In genomic region chr5:54516051-54516645, GRCh38 we compare ENCODE assay signal across 25 cellular contexts. TPM values are rescaled to one million over a fixed set of nuclear protein-coding genes. Genes with fewer than 3 reads are reported as not detected.
A peak's percentile ranks its signal among the peaks of the same experiment; 100 is the strongest.
DNase-seq lines count a peak whose midpoint lies in the region; ATAC-seq, FAIRE-seq and TF ChIP-seq lines count a peak whose summit lies in the region.
"Had no signal": no experiment of that assay in that cellular context is flagged by ENCODE, and none has a peak within 500 bp of the region (broad histone marks: within the 10 kb centered on the region; RNA-seq: fewer than 3 reads in every experiment).

No MANE protein-coding gene starts in this region.

- no peak overlapping the region for H2AFZ ChIP-seq in HCT116 (ENCODE audit: low read depth, low read length, poor library complexity, severe bottlenecking)

- no peak overlapping the region for H3K4me3 Mint-ChIP-seq in glutamatergic neuron (ENCODE audit: unreplicated experiment)
- no peak overlapping the region for H3K4me3 Mint-ChIP-seq in activated T-helper 1 cell treated with anti-CD3 and anti-CD28 coated beads, Interleukin-12 subunit alpha, Interleukin-12 subunit beta, Interleukin-2, Interleukin-4 antibody, amounts not matched to agents 30 ng/mL and 10 ng/mL and 1 ng/mL, durations not matched to agents 14 hours and 24 hours and 36 hours
- H3K4me3 Mint-ChIP-seq: activated naive CD4-positive, alpha-beta T cell treated with anti-CD3 and anti-CD28 coated beads, Interleukin-2, amount 50 U/mL, for 24 hours; stimulated activated naive CD8-positive, alpha-beta T cell treated with anti-CD3 and anti-CD28 coated beads, Interleukin-15, amount 100 ng/mL, for 72 hours had no signal

- H3K9me3 Mint-ChIP-seq in glutamatergic neuron (ENCODE audit: unreplicated experiment) = peaks cover 15% of the 10 kb centered on the region
- H3K9me3 Mint-ChIP-seq in activated T-helper 1 cell treated with anti-CD3 and anti-CD28 coated beads, Interleukin-12 subunit alpha, Interleukin-12 subunit beta, Interleukin-2, Interleukin-4 antibody, amounts not matched to agents 30 ng/mL and 10 ng/mL and 1 ng/mL, durations not matched to agents 14 hours and 24 hours and 36 hours = no peaks in the 10 kb centered on the region
- H3K9me3 Mint-ChIP-seq: activated naive CD4-positive, alpha-beta T cell treated with anti-CD3 and anti-CD28 coated beads, Interleukin-2, amount 50 U/mL, for 24 hours; IgD-negative memory B cell; stimulated activated naive CD8-positive, alpha-beta T cell treated with anti-CD3 and anti-CD28 coated beads, Interleukin-15, amount 100 ng/mL, for 72 hours had no signal

- H3K4me3 ChIP-seq in A549 (no peak overlapping the region), HCT116 (replicated peaks in 1 of 2; ENCODE audit: low read depth in 1 of 2, low read length in 2 of 2) (no peak overlapping the region), SK-N-MC (peak overlapping the region; percentile 78)
- H3K4me3 ChIP-seq: BLaER1, lung had no signal

- H3K36me3 ChIP-seq in HCT116 (ENCODE audit: control insufficient read depth in 1 of 2, insufficient read depth in 2 of 2, low read length in 2 of 2) (no peaks in the 10 kb centered on the region), SK-N-MC (ENCODE audit: insufficient read depth, low read length) (peaks cover 29% of the 10 kb centered on the region)
- H3K36me3 ChIP-seq: BLaER1, right atrium auricular region, tibial nerve had no signal

- TF ChIP-seq EP300 in A549 (IDR thresholded peaks at IDR 0.05) = no peak

- ATAC-seq in A549 (no peak), HCT116 (no peak)
- ATAC-seq: stimulated activated naive CD8-positive, alpha-beta T cell treated with anti-CD3 and anti-CD28 coated beads, Interleukin-15, amount 100 ng/mL, for 72 hours had no signal

- no peaks in the 10 kb centered on the region for H3K27me3 ChIP-seq in HCT116 (ENCODE audit: insufficient read depth, low read length)
- H3K27me3 ChIP-seq: BLaER1, esophagus squamous epithelium, right atrium auricular region, tibial nerve had no signal

- RAD21 ChIA-PET in HCT116 (lab: Charles Lee; ENCODE audit: low non-redundant PET in 1 of 2, low total read pairs in 2 of 2, uncharacterized antibody in 2 of 2, unreplicated experiment in 2 of 2) = interaction anchor here (0.8 to 1.6 kb wide), 8 partner anchors 272 to 643 kb away, joined by 3 to 9 read pairs (median 8); partner anchors contain the start of gene GPX8 (in 1 of the 2)

- no peaks in the 10 kb centered on the region for H3K36me3 Mint-ChIP-seq in glutamatergic neuron (ENCODE audit: unreplicated experiment)
- peaks cover 22% of the 10 kb centered on the region for H3K36me3 Mint-ChIP-seq in activated T-helper 1 cell treated with anti-CD3 and anti-CD28 coated beads, Interleukin-12 subunit alpha, Interleukin-12 subunit beta, Interleukin-2, Interleukin-4 antibody, amounts not matched to agents 30 ng/mL and 10 ng/mL and 1 ng/mL, durations not matched to agents 14 hours and 24 hours and 36 hours (ENCODE audit: low read depth)
- H3K36me3 Mint-ChIP-seq: activated naive CD4-positive, alpha-beta T cell treated with anti-CD3 and anti-CD28 coated beads, Interleukin-2, amount 50 U/mL, for 24 hours had no signal

- POLR2A ChIA-PET in A549 (lab: Yijun Ruan, JAX) = interaction anchor here (2.7 kb wide), 1 partner anchor 644 kb away, joined by 11 read pairs; the partner anchor contains the start of gene GPX8
- POLR2A ChIA-PET in HCT116 (lab: Charles Lee) = interaction anchor here (1.6 kb wide), 1 partner anchor 351 kb away, joined by 5 read pairs; no protein-coding TSS in a partner anchor

- H3K27ac ChIP-seq in A549 = no peak overlapping the region
- H3K27ac ChIP-seq in HCT116 (ENCODE audit: low read depth, low read length) = no peak overlapping the region
- H3K27ac ChIP-seq in SK-N-MC = peak overlapping the region; percentile 98
- H3K27ac ChIP-seq: BLaER1, right atrium auricular region had no signal

- H3K79me2 ChIP-seq in HCT116 (ENCODE audit: insufficient read depth, low read length) = peaks cover 19% of the 10 kb centered on the region

- H3K4me1 ChIP-seq in A549 (peaks cover 8% of the 10 kb centered on the region; the same call in 1 of the 3 replicates), HCT116 (ENCODE audit: control insufficient read depth in 1 of 2, insufficient read depth in 2 of 2, low read length in 2 of 2) (peaks cover 2 to 16% of the 10 kb centered on the region in 2 experiments; a peak in 1 of 4 replicates)

- no peak for FAIRE-seq in A549 (lab: Jason Lieb, UNC)
- FAIRE-seq: D721Med had no signal

- WGBS in A549 (ENCODE audit: missing lambda C conversion rate) = 40% methylated on average over 3 of the region's 3 CpGs

- H3K27ac Mint-ChIP-seq in glutamatergic neuron (ENCODE audit: unreplicated experiment) = no peak overlapping the region
- H3K27ac Mint-ChIP-seq in activated T-helper 1 cell treated with anti-CD3 and anti-CD28 coated beads, Interleukin-12 subunit alpha, Interleukin-12 subunit beta, Interleukin-2, Interleukin-4 antibody, amounts not matched to agents 30 ng/mL and 10 ng/mL and 1 ng/mL, durations not matched to agents 14 hours and 24 hours and 36 hours = no peak overlapping the region
- H3K27ac Mint-ChIP-seq: activated naive CD4-positive, alpha-beta T cell treated with anti-CD3 and anti-CD28 coated beads, Interleukin-2, amount 50 U/mL, for 24 hours; stimulated activated naive CD8-positive, alpha-beta T cell treated with anti-CD3 and anti-CD28 coated beads, Interleukin-15, amount 100 ng/mL, for 72 hours had no signal

- peaks cover 12% of the 10 kb centered on the region for H3K4me1 Mint-ChIP-seq in glutamatergic neuron (ENCODE audit: low read depth, unreplicated experiment)
- peaks cover 32% of the 10 kb centered on the region for H3K4me1 Mint-ChIP-seq in activated T-helper 1 cell treated with anti-CD3 and anti-CD28 coated beads, Interleukin-12 subunit alpha, Interleukin-12 subunit beta, Interleukin-2, Interleukin-4 antibody, amounts not matched to agents 30 ng/mL and 10 ng/mL and 1 ng/mL, durations not matched to agents 14 hours and 24 hours and 36 hours (ENCODE audit: low read depth)

- BruUV-seq in HCT116 (replicated peaks; lab: Mats Ljungman, UMichigan) = no TSS peak

- H3K4me2 ChIP-seq in A549 (peak overlapping the region; percentile 89; the same call in 2 of the 3 replicates), HCT116 (ENCODE audit: low read length) (peak overlapping the region; percentile 87; the same call in 1 of the 2 replicates)

- H3K9me3 ChIP-seq in A549 (no peaks in the 10 kb centered on the region), HCT116 (ENCODE audit: control insufficient read depth in 1 of 2, insufficient read depth in 1 of 2, low read depth in 1 of 2, low read length in 2 of 2) (no peaks in the 10 kb centered on the region), SK-N-MC (ENCODE audit: low read depth, low read length) (no peaks in the 10 kb centered on the region)
- H3K9me3 ChIP-seq: BLaER1, esophagus squamous epithelium, right atrium auricular region, tibial nerve had no signal

- no peak for DNase-seq in A549 (ENCODE audit: low read depth in 1 of 2, low spot score in 1 of 2)
- DNase-seq in HCT116 (ENCODE audit: low read depth, low spot score) = no peak
- no peak for DNase-seq in SK-N-MC (ENCODE audit: low read depth, low spot score)
- DNase-seq in iris pigment epithelial cell (ENCODE audit: low read depth) = peak; percentile 65
- no peak for DNase-seq in glutamatergic neuron
- DNase-seq in activated CD4-positive, alpha-beta T cell treated with anti-CD3 and anti-CD28 coated beads for 48 hours = no peak
- no peak for DNase-seq in activated T-helper 1 cell treated with anti-CD3 and anti-CD28 coated beads, Interleukin-12 subunit alpha, Interleukin-12 subunit beta, Interleukin-2, Interleukin-4 antibody, amounts not matched to agents 30 ng/mL and 10 ng/mL and 1 ng/mL, durations not matched to agents 14 hours and 24 hours and 36 hours (ENCODE audit: low spot score)
- DNase-seq in superior temporal gyrus (ENCODE audit: extremely low spot score) = no peak
- DNase-seq: ACHN; activated CD4-positive, alpha-beta T cell treated with anti-CD3 and anti-CD28 coated beads for 4 hours; aorta; cerebellar nuclear complex; esophagus squamous epithelium; NCI-H1694; NCI-H526 treated with DMSO at 0.1 percent for 48 hours; Right ventricle myocardium superior; stimulated activated naive CD8-positive, alpha-beta T cell treated with anti-CD3 and anti-CD28 coated beads, Interleukin-15, amount 100 ng/mL, for 72 hours; T-helper 1 cell had no signal

- CTCF ChIA-PET in A549 (lab: Yijun Ruan, JAX) = interaction anchor here (0.6 to 4.7 kb wide), 29 partner anchors 8 to 643 kb away, joined by 3 to 89 read pairs (median 8); partner anchors contain the start of genes ESM1 and GPX8
- CTCF ChIA-PET in HCT116 (lab: Charles Lee) = interaction anchor here (0.9 to 3.0 kb wide), 12 partner anchors 26 to 644 kb away, joined by 3 to 57 read pairs (median 9); partner anchors contain the start of gene GPX8

- TF ChIP-seq POLR2A in A549 (IDR thresholded peaks at IDR 0.05; ENCODE audit: low read length) = no peak
- TF ChIP-seq POLR2A in HCT116 (IDR thresholded peaks at IDR 0.05; ENCODE audit: borderline replicate concordance, extremely low read depth, insufficient read depth, insufficient read length) = no peak

- H3K9ac ChIP-seq in HCT116 (ENCODE audit: low read length) (no peak overlapping the region), SK-N-MC (ENCODE audit: insufficient read length) (peak overlapping the region; percentile 80)
- H3K9ac ChIP-seq: BLaER1 had no signal

- no peaks in the 10 kb centered on the region for H4K20me1 ChIP-seq in HCT116 (ENCODE audit: insufficient read depth)

- no peak for TF ChIP-seq RAD21 in A549 (conservative IDR thresholded peaks at IDR 0.05 in 1 of 2, IDR thresholded peaks at IDR 0.05 in 1 of 2)
- no peak for TF ChIP-seq RAD21 in HCT116 (IDR thresholded peaks at IDR 0.05; ENCODE audit: low read depth)

- peaks cover 6% of the 10 kb centered on the region for H3K27me3 Mint-ChIP-seq in glutamatergic neuron (ENCODE audit: unreplicated experiment)
- H3K27me3 Mint-ChIP-seq in activated T-helper 1 cell treated with anti-CD3 and anti-CD28 coated beads, Interleukin-12 subunit alpha, Interleukin-12 subunit beta, Interleukin-2, Interleukin-4 antibody, amounts not matched to agents 30 ng/mL and 10 ng/mL and 1 ng/mL, durations not matched to agents 14 hours and 24 hours and 36 hours (ENCODE audit: insufficient read depth) = peaks cover 21% of the 10 kb centered on the region
- H3K27me3 Mint-ChIP-seq: activated naive CD4-positive, alpha-beta T cell treated with anti-CD3 and anti-CD28 coated beads, Interleukin-2, amount 50 U/mL, for 24 hours; stimulated activated naive CD8-positive, alpha-beta T cell treated with anti-CD3 and anti-CD28 coated beads, Interleukin-15, amount 100 ng/mL, for 72 hours had no signal

- intact Hi-C loops in HCT116 (cut with micrococcal nuclease) = loop anchor here (2.0 kb wide), 2 partner anchors 351 to 631 kb away; no protein-coding TSS in a partner anchor
- intact Hi-C loops in activated T-helper 1 cell treated with anti-CD3 and anti-CD28 coated beads, Interleukin-12 subunit alpha, Interleukin-12 subunit beta, Interleukin-2, Interleukin-4 antibody, amounts not matched to agents 30 ng/mL and 10 ng/mL and 1 ng/mL, durations not matched to agents 14 hours and 24 hours and 36 hours (cut with micrococcal nuclease) = loop anchor here (5.0 kb wide), 1 partner anchor 656 kb away; the partner anchor contains the start of gene CDC20B

- H3K9me2 ChIP-seq in HCT116 (ENCODE audit: insufficient read depth) = no peaks in the 10 kb centered on the region

- TF ChIP-seq CTCF in A549 (IDR thresholded peaks at IDR 0.05) = no peak
- TF ChIP-seq CTCF in HCT116 (IDR thresholded peaks at IDR 0.05 in 2 of 3, conservative IDR thresholded peaks at IDR 0.05 in 1 of 3; ENCODE audit: borderline replicate concordance in 1 of 3, insufficient read depth in 1 of 3, low read depth in 2 of 3, low read length in 2 of 3) = no peak
- TF ChIP-seq CTCF in glutamatergic neuron (IDR thresholded peaks at IDR 0.05; ENCODE audit: partially characterized antibody, unreplicated experiment) = no peak

RNA-seq across cellular contexts. Expression of gene SNX18, which starts 1.4 kb away (rescaled TPM):
- polyA plus RNA-seq in A549 (2011; rRNA removed) = 6.4 and 8.1 TPM in 2 replicates
- polyA plus RNA-seq in A549 (2012; cell fraction: cytosol; rRNA removed) = 6.1 and 7.5 TPM in 2 replicates
- 3.6 and 6.4 TPM in 2 replicates for polyA plus RNA-seq in A549 (2012; cell fraction: nucleus; rRNA removed)
- polyA plus RNA-seq in A549 (2017; fragmentation: RNase III; extraction: RNeasy Plus Mini Kit Qiagen cat#74134 plus additional on column Dnase treatment) = 6.5 to 7.5 TPM (median 7.1 TPM) in 3 replicates
- 7.5 and 8.2 TPM in 2 replicates for polyA minus RNA-seq in A549 (2011; rRNA and poly(A)+ RNA removed)
- total RNA-seq in HCT116 (2021; ENCODE audit: unreplicated experiment) = 16.0 TPM
- polyA plus RNA-seq in HCT116 (2012) = 7.2 and 8.5 TPM in 2 replicates
- total RNA-seq in glutamatergic neuron (ENCODE audit: unreplicated experiment) = 95.0 TPM
- 25.4 and 27.9 TPM in 2 replicates for total RNA-seq in activated T-helper 1 cell treated with anti-CD3 and anti-CD28 coated beads, Interleukin-12 subunit alpha, Interleukin-12 subunit beta, Interleukin-2, Interleukin-4 antibody, amounts not matched to agents 30 ng/mL and 10 ng/mL and 1 ng/mL, durations not matched to agents 14 hours and 24 hours and 36 hours
